In the genomic region with DNA sequence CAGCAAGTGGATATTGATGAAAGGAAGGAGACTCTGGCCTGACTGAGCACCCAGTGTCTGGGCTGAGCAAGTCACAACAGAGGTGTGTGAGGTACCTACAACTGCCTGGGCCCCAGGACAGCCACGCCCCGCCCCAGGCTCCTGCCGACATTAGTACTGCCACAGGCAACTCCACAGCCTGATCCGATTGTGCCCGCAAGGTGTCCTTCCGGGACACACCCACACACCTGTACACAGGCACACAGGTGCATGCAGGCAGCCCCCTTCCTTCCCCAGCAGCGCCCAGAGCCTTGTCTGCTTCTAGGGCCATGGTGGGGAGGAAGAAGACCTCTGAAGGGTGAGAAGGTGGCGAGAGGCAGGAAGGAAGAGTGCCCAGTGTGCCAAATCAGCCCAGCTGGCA, we compare ENCODE assay signal across 12 cellular contexts.
A peak's percentile ranks its signal among the peaks of the same experiment; 100 is the strongest.
DNase-seq lines count a peak whose midpoint lies in the region; ATAC-seq lines count a peak whose summit lies in the region.
"Had no signal": no experiment of that assay in that cellular context is flagged by ENCODE, and none has a peak within 500 bp of the region (broad histone marks: within the 10 kb centered on the region; RNA-seq: fewer than 3 reads in every experiment).

No MANE protein-coding gene starts in this region.

- H3K4me3 ChIP-seq in right cardiac atrium (ENCODE audit: low read length) (no peak overlapping the region), rectal smooth muscle tissue (ENCODE audit: low read length) (no peak overlapping the region)

- H3K9me3 ChIP-seq in right cardiac atrium (ENCODE audit: control insufficient read depth, low read length): no peaks in the 10 kb centered on the region

- intact Hi-C loops in Right ventricle myocardium inferior (cut with DNase I) (no loop called here), cardiac septum (cut with DNase I) (no loop called here), right cardiac atrium (cut with DNase I) (no loop called here)

- 88% methylated on average over 8 of the region's 8 CpGs for WGBS in right cardiac atrium

- peak overlapping the region; percentile 81 for H3K27ac ChIP-seq in right cardiac atrium (ENCODE audit: low read length)
- H3K27ac ChIP-seq in rectal smooth muscle tissue (ENCODE audit: low read depth, low read length): peak overlapping the region; percentile 98

- H3K9ac ChIP-seq in rectal smooth muscle tissue (ENCODE audit: low read length): peak overlapping the region; percentile 33

- H3K4me1 ChIP-seq in right cardiac atrium (ENCODE audit: control insufficient read depth, insufficient read depth, low read length) (peaks cover 74% of the 10 kb centered on the region), rectal smooth muscle tissue (ENCODE audit: control insufficient read depth, insufficient read depth, low read length) (peaks cover 92% of the 10 kb centered on the region)

- peaks cover 7% of the 10 kb centered on the region for H3K36me3 ChIP-seq in rectal smooth muscle tissue (ENCODE audit: control insufficient read depth, insufficient read depth, low read length)

- ATAC-seq in Right ventricle myocardium inferior: no peak
- no peak for ATAC-seq in right cardiac atrium
- no peak for ATAC-seq in GM19455 (IDR thresholded peaks at IDR 0.05; ENCODE audit: unreplicated experiment)
- no peak for ATAC-seq in HG02840 (IDR thresholded peaks at IDR 0.05; ENCODE audit: low FRiP score, unreplicated experiment)

- DNase-seq in Right ventricle myocardium inferior (ENCODE audit: missing footprints) (peak; percentile 66), cardiac septum (ENCODE audit: low spot score) (no peak), right cardiac atrium (peak; percentile 15 to 53 (median 53)), NCI-H1436 (lab: John Stamatoyannopoulos, UW) (no peak), hepatic stellate cell (ENCODE audit: low spot score) (no peak)
- DNase-seq: activated CD4-positive, alpha-beta T cell treated with anti-CD3 and anti-CD28 coated beads, Interleukin-2, amount 10 ng/mL, durations not matched to agents 7 days and 5 days; KBM-7; NCI-H187 treated with DMSO at 0.1 percent for 48 hours; stimulated activated naive CD4-positive, alpha-beta T cell had no signal

- H3K27me3 ChIP-seq in right cardiac atrium (ENCODE audit: control insufficient read depth, insufficient read depth): no peaks in the 10 kb centered on the region
- no peaks in the 10 kb centered on the region for H3K27me3 ChIP-seq in rectal smooth muscle tissue (ENCODE audit: control insufficient read depth, insufficient read depth, low read length)

Comparison
In these comparisons a context has a peak if more than half of its experiments do, and no peak if none do; other contexts are left out.
1. DNase-seq: peak in Right ventricle myocardium inferior (single experiment) and right cardiac atrium (3 of 3); none in cardiac septum (single experiment), NCI-H1436 (single experiment) and hepatic stellate cell (single experiment).